In genomic region chr10:90743291-90743690, GRCh38 we compare ENCODE assay signal across 22 cellular contexts.
DNase-seq lines count a peak whose midpoint lies in the region; ATAC-seq and TF ChIP-seq lines count a peak whose summit lies in the region.
"Had no signal": no experiment of that assay in that cellular context is flagged by ENCODE, and none has a peak within 500 bp of the region (broad histone marks: within the 10 kb centered on the region; RNA-seq: fewer than 3 reads in every experiment).

No MANE protein-coding gene starts in this region.

- H3K14ac ChIP-seq in IMR-90 (replicated peaks; ENCODE audit: low read depth, low read length) = no peak overlapping the region
- H3K14ac ChIP-seq in mesenchymal stem cell (ENCODE audit: low read length in 2 of 2) = peak overlapping the region in 1 of 2 experiments; percentile 81

- H2BK120ac ChIP-seq in IMR-90 (ENCODE audit: low read depth, low read length) (no peak overlapping the region), mesenchymal stem cell (ENCODE audit: low read depth, low read length) (no peak overlapping the region)

- DNase-seq in IMR-90 (no peak), brain microvascular endothelial cell (peak; percentile 5), mesenchymal stem cell (no peak), left lobe of liver (ENCODE audit: low spot score) (no peak), NCI-H1092 (lab: John Stamatoyannopoulos, UW) (no peak), medulla oblongata (ENCODE audit: extremely low spot score) (no peak)
- DNase-seq: CD8-positive, alpha-beta T cell; DMS 273 treated with DMSO at 0.1 percent for 48 hours; DMS79; EL; GF-D8; Karpas-422; NCI-H1105; NCI-H1436 treated with DMSO at 0.1 percent for 48 hours; NCI-H1930; NCI-H2107; NCI-H2227 treated with DMSO at 0.1 percent for 48 hours; NCI-H526 treated with DMSO at 0.1 percent for 48 hours; SHP77 treated with DMSO at 0.1 percent for 48 hours had no signal

- H3K23ac ChIP-seq in IMR-90 (ENCODE audit: low read depth, low read length) (no peak overlapping the region), mesenchymal stem cell (ENCODE audit: low read length in 2 of 2) (no peak overlapping the region)

- peak overlapping the region; percentile 39 for H2AK9ac ChIP-seq in IMR-90 (replicated peaks; ENCODE audit: low read depth, low read length, poor library complexity)

- H3K4me1 ChIP-seq in IMR-90 (ENCODE audit: control insufficient read depth, insufficient read depth, low read length) (no peaks in the 10 kb centered on the region), mesenchymal stem cell (ENCODE audit: control insufficient read depth, insufficient read depth, low read depth, low read length) (peaks cover 2% of the 10 kb centered on the region), skeletal muscle tissue (ENCODE audit: control insufficient read depth in 3 of 3, insufficient read depth in 3 of 3, low read length in 3 of 3) (no peaks in the 10 kb centered on the region)

- no peaks in the 10 kb centered on the region for H3K9me1 ChIP-seq in IMR-90 (ENCODE audit: insufficient read depth, low read length)

- H2BK20ac ChIP-seq in IMR-90 (ENCODE audit: low read depth, low read length) = no peak overlapping the region; the same call in 1 of the 2 replicates

- intact Hi-C loops in IMR-90 (cut with micrococcal nuclease) = no loop called here

- H2BK5ac ChIP-seq in IMR-90 (ENCODE audit: low read depth, low read length, poor library complexity, severe bottlenecking) (no peak overlapping the region), mesenchymal stem cell (ENCODE audit: low read depth, low read length, poor library complexity, severe bottlenecking) (no peak overlapping the region)

- in situ Hi-C loops in IMR-90 (cut with MboI; ENCODE audit: low sequenced_read_pairs) (no loop called here), brain microvascular endothelial cell (cut with HindIII; ENCODE audit: low pct_ligation_motif_present, low sequenced_read_pairs) (no loop called here)

- H2AK5ac ChIP-seq in IMR-90 (ENCODE audit: low read depth, low read length) = no peak overlapping the region
- no peak overlapping the region for H2AK5ac ChIP-seq in mesenchymal stem cell (ENCODE audit: low read length, severe bottlenecking)

- CTCF ChIA-PET in IMR-90 (lab: Yijun Ruan, JAX) = interaction anchor here (0.7 kb wide), 1 partner anchor 120 kb away, joined by 3 read pairs; no protein-coding TSS in a partner anchor

- H3K18ac ChIP-seq in IMR-90 (ENCODE audit: low read depth, low read length) = no peak overlapping the region
- peak overlapping the region; percentile 24 to 31 for H3K18ac ChIP-seq in mesenchymal stem cell (ENCODE audit: low read depth in 1 of 2, low read length in 2 of 2)

- H3K4ac ChIP-seq in IMR-90 (ENCODE audit: low read depth, low read length) = no peak overlapping the region
- peak overlapping the region in 1 of 2 experiments; percentile 3 for H3K4ac ChIP-seq in mesenchymal stem cell (ENCODE audit: low read depth in 1 of 2, low read length in 2 of 2)

- no peak overlapping the region for H4K91ac ChIP-seq in IMR-90 (ENCODE audit: insufficient read depth, low read depth, low read length)
- peak overlapping the region; percentile 70 for H4K91ac ChIP-seq in mesenchymal stem cell (ENCODE audit: low read length)

- BruUV-seq in IMR-90 (replicated peaks; lab: Mats Ljungman, UMichigan) = no TSS peak

- H3K56ac ChIP-seq in IMR-90 (ENCODE audit: extremely low read depth, insufficient read depth, low read length) = no peak overlapping the region

- TF ChIP-seq CTCF in IMR-90 (conservative IDR thresholded peaks at IDR 0.05; ENCODE audit: low read depth, low read length) = no peak
- no peak for TF ChIP-seq CTCF in brain microvascular endothelial cell (IDR thresholded peaks at IDR 0.05; ENCODE audit: low read depth, low read length, missing control alignments)

- ATAC-seq in IMR-90 (ENCODE audit: low read depth) = no peak
- no peak for ATAC-seq in left lobe of liver
- no peak for ATAC-seq in HG02623 (IDR thresholded peaks at IDR 0.05; ENCODE audit: unreplicated experiment)
- ATAC-seq: CD8-positive, alpha-beta T cell had no signal

- H3K27me3 ChIP-seq in IMR-90 (ENCODE audit: control insufficient read depth, insufficient read depth, low read length) = no peaks in the 10 kb centered on the region
- no peaks in the 10 kb centered on the region for H3K27me3 ChIP-seq in brain microvascular endothelial cell (replicated peaks)
- peaks cover 0 to 4% of the 10 kb centered on the region in 2 experiments for H3K27me3 ChIP-seq in mesenchymal stem cell (ENCODE audit: control insufficient read depth in 1 of 2, insufficient read depth in 1 of 2, low read length in 2 of 2)
- H3K27me3 ChIP-seq in skeletal muscle tissue (ENCODE audit: control insufficient read depth in 3 of 3, insufficient read depth in 3 of 3, low read length in 3 of 3) = peaks cover 0 to 3% (median 0%) of the 10 kb centered on the region in 3 donors

- H4K20me1 ChIP-seq in IMR-90 (ENCODE audit: insufficient read depth, low read length) = no peaks in the 10 kb centered on the region

- no peaks in the 10 kb centered on the region for H3K9me3 ChIP-seq in IMR-90 (ENCODE audit: control insufficient read depth, insufficient read depth, low read length)
- no peaks in the 10 kb centered on the region for H3K9me3 ChIP-seq in mesenchymal stem cell (ENCODE audit: control insufficient read depth, low read length)
- no peaks in the 10 kb centered on the region for H3K9me3 ChIP-seq in skeletal muscle tissue (ENCODE audit: control insufficient read depth in 3 of 3, low read length in 3 of 3)

- no peak overlapping the region for H3K27ac ChIP-seq in IMR-90 (ENCODE audit: insufficient read depth, low read length)
- H3K27ac ChIP-seq in brain microvascular endothelial cell = no peak overlapping the region
- no peak overlapping the region for H3K27ac ChIP-seq in mesenchymal stem cell (ENCODE audit: low read length, poor library complexity, severe bottlenecking)
- H3K27ac ChIP-seq in skeletal muscle tissue (ENCODE audit: low read depth, low read length) = peak overlapping the region; percentile 27
- H3K27ac ChIP-seq: C4-2B had no signal

- H4K5ac ChIP-seq in IMR-90 (ENCODE audit: low read depth, low read length) = no peak overlapping the region

- H3K36me3 ChIP-seq in IMR-90 (ENCODE audit: control insufficient read depth, insufficient read depth, low read length) (no peaks in the 10 kb centered on the region), brain microvascular endothelial cell (replicated peaks) (no peaks in the 10 kb centered on the region), mesenchymal stem cell (ENCODE audit: control insufficient read depth in 1 of 2, insufficient read depth in 2 of 2, low read depth in 1 of 2, low read length in 2 of 2) (no peaks in the 10 kb centered on the region), skeletal muscle tissue (ENCODE audit: control insufficient read depth in 3 of 3, insufficient read depth in 3 of 3, low read length in 3 of 3) (no peaks in the 10 kb centered on the region)

- H2BK15ac ChIP-seq in IMR-90 (ENCODE audit: low read depth, low read length) = no peak overlapping the region
- no peak overlapping the region for H2BK15ac ChIP-seq in mesenchymal stem cell (ENCODE audit: low read depth, poor library complexity, severe bottlenecking)

- no peaks in the 10 kb centered on the region for H3K79me1 ChIP-seq in IMR-90 (ENCODE audit: low read depth in 1 of 2, low read length in 2 of 2)
- no peaks in the 10 kb centered on the region for H3K79me1 ChIP-seq in mesenchymal stem cell (replicated peaks; ENCODE audit: low read length, poor library complexity, severe bottlenecking)

- peak overlapping the region; percentile 78 to 94 for H2BK12ac ChIP-seq in mesenchymal stem cell (ENCODE audit: low read length in 2 of 2)

- H2AFZ ChIP-seq in IMR-90 (replicated peaks; ENCODE audit: low read length, poor library complexity) (peak overlapping the region; percentile 24), mesenchymal stem cell (ENCODE audit: low read depth, low read length) (peak overlapping the region; percentile 51)

- TF ChIP-seq RAD21 in IMR-90 (IDR thresholded peaks at IDR 0.05; ENCODE audit: low read length) = no peak

- H3K4me2 ChIP-seq in IMR-90 (ENCODE audit: low read depth, low read length) (no peak overlapping the region), mesenchymal stem cell (ENCODE audit: low read length, poor library complexity, severe bottlenecking) (no peak overlapping the region)

- H4K8ac ChIP-seq in IMR-90 (ENCODE audit: low read depth in 2 of 2, low read length in 2 of 2) = no peak overlapping the region
- H4K8ac ChIP-seq in mesenchymal stem cell (ENCODE audit: low read length) = peak overlapping the region; percentile 45

- H3K9ac ChIP-seq in IMR-90 (ENCODE audit: low read depth, low read length) = no peak overlapping the region
- no peak overlapping the region for H3K9ac ChIP-seq in mesenchymal stem cell (ENCODE audit: low read length)
- H3K9ac ChIP-seq in skeletal muscle tissue (ENCODE audit: low read depth in 1 of 3, low read length in 3 of 3) = no peak overlapping the region

- TF ChIP-seq POLR2A in IMR-90 (IDR thresholded peaks at IDR 0.05; ENCODE audit: low read depth, low read length) = no peak

- WGBS in IMR-90 (ENCODE audit: extremely low coverage in 2 of 2, insufficient read length in 1 of 2), 2 experiments = no CpG with 5 or more reads among the region's 3 CpGs
- WGBS in mesenchymal stem cell = 68% methylated on average over 3 of the region's 3 CpGs

- H3K4me3 ChIP-seq in IMR-90 (ENCODE audit: insufficient read depth, low read depth, low read length) (no peak overlapping the region), brain microvascular endothelial cell (ENCODE audit: low read depth, low read length) (no peak overlapping the region), mesenchymal stem cell (ENCODE audit: insufficient read depth in 1 of 2, low read depth in 1 of 2, low read length in 2 of 2) (no peak overlapping the region), skeletal muscle tissue (ENCODE audit: low read length in 3 of 3) (no peak overlapping the region)

- POLR2A ChIA-PET in IMR-90 (lab: Charles Lee; ENCODE audit: unreplicated experiment) = no interaction called here

- dilution Hi-C loops in IMR-90 (cut with HindIII; ENCODE audit: low sequenced_read_pairs, unreplicated experiment) = no loop called here

TF ChIP-seq in IMR-90, 13 proteins besides CTCF, POLR2A, EP300 and RAD21 (continues in another document):
- TF ChIP-seq SMC3 (IDR thresholded peaks at IDR 0.05; ENCODE audit: low read depth, low read length) (no peak), ELK1 (IDR thresholded peaks at IDR 0.05; ENCODE audit: borderline replicate concordance, low read depth, low read length) (no peak), NFE2L2 (IDR thresholded peaks at IDR 0.05; ENCODE audit: low read depth, low read length) (no peak), CEBPB (IDR thresholded peaks at IDR 0.05; ENCODE audit: low read depth, low read length) (no peak), RCOR1 (IDR thresholded peaks at IDR 0.05; ENCODE audit: insufficient replicate concordance, low read length) (no peak)
